In genomic region chr6:160069459-160069858, GRCh38 we compare ENCODE assay signal across 16 cellular contexts. TPM values are rescaled to one million over a fixed set of nuclear protein-coding genes. Genes with fewer than 3 reads are reported as not detected.
A peak's percentile ranks its signal among the peaks of the same experiment; 100 is the strongest.
DNase-seq lines count a peak whose midpoint lies in the region; ATAC-seq and TF ChIP-seq lines count a peak whose summit lies in the region.
"Had no signal": no experiment of that assay in that cellular context is flagged by ENCODE, and none has a peak within 500 bp of the region (broad histone marks: within the 10 kb centered on the region; RNA-seq: fewer than 3 reads in every experiment).

No MANE protein-coding gene starts in this region.

- peaks cover 27% of the 10 kb centered on the region for H3K4me1 Mint-ChIP-seq in T-helper 17 cell

- H3K36me3 ChIP-seq in SK-N-SH (replicated peaks in 1 of 2; ENCODE audit: control insufficient read depth in 1 of 2, insufficient read depth in 2 of 2, low read length in 1 of 2): peaks cover 22 to 82% of the 10 kb centered on the region in 2 experiments

- ATAC-seq in GM18505 (IDR thresholded peaks at IDR 0.05; ENCODE audit: unreplicated experiment) (peak; percentile 24), GM19372 (IDR thresholded peaks at IDR 0.05; ENCODE audit: low read depth, unreplicated experiment) (peak; percentile 6), HG02885 (IDR thresholded peaks at IDR 0.05; ENCODE audit: poor library complexity, unreplicated experiment) (peak; percentile 15), T-helper 17 cell (no peak), GM19324 (IDR thresholded peaks at IDR 0.05; ENCODE audit: low FRiP score, unreplicated experiment) (no peak)

- H3K27ac Mint-ChIP-seq in T-helper 17 cell: peak overlapping the region; percentile 68

- WGBS in SK-N-SH (ENCODE audit: low lambda C conversion rate): 88% methylated on average over 7 of the region's 7 CpGs

- no peaks in the 10 kb centered on the region for H3K9me2 ChIP-seq in SK-N-SH

- H3K79me2 ChIP-seq in SK-N-SH (ENCODE audit: insufficient read depth): no peaks in the 10 kb centered on the region

- H3K9me3 ChIP-seq in T-helper 17 cell (ENCODE audit: control insufficient read depth, low read length, poor library complexity, severe bottlenecking) (no peaks in the 10 kb centered on the region), SK-N-SH (no peaks in the 10 kb centered on the region)

- no peak overlapping the region for H3K27ac ChIP-seq in SK-N-SH (ENCODE audit: low read depth in 2 of 2, low read length in 1 of 2)
- H3K27ac ChIP-seq: neutrophil had no signal

- CTCF ChIA-PET in SK-N-SH (lab: Yijun Ruan, JAX): interaction anchor here (0.9 to 1.6 kb wide), 2 partner anchors 19 to 28 kb away, joined by 3 to 4 read pairs; no protein-coding TSS in a partner anchor

- H2AFZ ChIP-seq in SK-N-SH (ENCODE audit: low read depth): no peak overlapping the region

- H3K27me3 Mint-ChIP-seq in T-helper 17 cell: no peaks in the 10 kb centered on the region

- TF ChIP-seq EP300 in SK-N-SH (IDR thresholded peaks at IDR 0.05; ENCODE audit: borderline replicate concordance in 1 of 2, low read depth in 1 of 2, low read length in 1 of 2): no peak

- H3K4me2 ChIP-seq in SK-N-SH: no peak overlapping the region

- H3K4me3 ChIP-seq in SK-N-SH (ENCODE audit: low read depth in 2 of 2, low read length in 1 of 2): no peak overlapping the region

- TF ChIP-seq POLR2A in GM18505 (IDR thresholded peaks at IDR 0.05; ENCODE audit: borderline replicate concordance, extremely low read depth, insufficient read depth, insufficient read length): no peak

- H3K4me1 ChIP-seq in SK-N-SH (ENCODE audit: control insufficient read depth in 1 of 2, insufficient read depth in 2 of 2, low read depth in 1 of 2, low read length in 1 of 2): no peaks in the 10 kb centered on the region

- H3K9ac ChIP-seq in SK-N-SH: no peak overlapping the region

- no peak for TF ChIP-seq RAD21 in SK-N-SH (IDR thresholded peaks at IDR 0.05; ENCODE audit: low read length)

- H3K36me3 Mint-ChIP-seq in T-helper 17 cell (ENCODE audit: low read depth): peaks cover 26% of the 10 kb centered on the region

- H3F3A ChIP-seq in SK-N-SH (replicated peaks; ENCODE audit: insufficient read depth): no peaks in the 10 kb centered on the region

- H3K27me3 ChIP-seq in SK-N-SH (ENCODE audit: insufficient read depth): no peaks in the 10 kb centered on the region
- H3K27me3 ChIP-seq: neutrophil had no signal

- POLR2A ChIA-PET in SK-N-SH (lab: Yijun Ruan, JAX): no interaction called here

- no peak for TF ChIP-seq CTCF in SK-N-SH (IDR thresholded peaks at IDR 0.05)

- no peak for DNase-seq in T-helper 17 cell
- DNase-seq in NCI-H345 (lab: John Stamatoyannopoulos, UW): no peak
- DNase-seq in SK-N-SH: no peak
- DNase-seq in hypothalamus (lab: John Stamatoyannopoulos, UW): no peak
- DNase-seq: amniotic stem cell, Calu3, dermis blood vessel endothelial cell, foreskin fibroblast, left colon, NCI-H1105, NCI-H510A had no signal

- peak overlapping the region; percentile 73 for H3K4me3 Mint-ChIP-seq in T-helper 17 cell

- no peaks in the 10 kb centered on the region for H4K20me1 ChIP-seq in SK-N-SH (ENCODE audit: insufficient read depth)

TF ChIP-seq in SK-N-SH, 30 proteins besides CTCF, POLR2A, EP300 and RAD21:
- TF ChIP-seq REST (IDR thresholded peaks at IDR 0.05; ENCODE audit: low read depth, low read length) (no peak), RXRA (IDR thresholded peaks at IDR 0.05; ENCODE audit: borderline replicate concordance, low read depth) (no peak), YY1 (IDR thresholded peaks at IDR 0.05; ENCODE audit: low read depth) (no peak), MXI1 (IDR thresholded peaks at IDR 0.05; ENCODE audit: low read depth, low read length) (no peak), SMC3 (IDR thresholded peaks at IDR 0.05; ENCODE audit: low read depth, low read length) (no peak), ELF1 (IDR thresholded peaks at IDR 0.05) (no peak), RCOR1 (IDR thresholded peaks at IDR 0.05; ENCODE audit: low read length) (no peak), CHD2 (IDR thresholded peaks at IDR 0.05; ENCODE audit: low read length, partially characterized antibody) (no peak), TCF12 (IDR thresholded peaks at IDR 0.05) (no peak), SIN3A (IDR thresholded peaks at IDR 0.05; ENCODE audit: borderline replicate concordance, low read depth, low read length) (no peak), MAX (IDR thresholded peaks at IDR 0.05; ENCODE audit: low read depth) (no peak), USF2 (IDR thresholded peaks at IDR 0.05; ENCODE audit: borderline replicate concordance, low read depth, low read length) (no peak)

RNA-seq across cellular contexts. Expression of gene SLC22A1, which starts 52.2 kb away (rescaled TPM):
- under 1 TPM; 0.21 to 0.45 TPM for total RNA-seq in T-helper 17 cell
- polyA plus RNA-seq in SK-N-SH (2012; rRNA removed): 0.10 and 0.20 TPM in 2 replicates
- 0.12 and 0.17 TPM in 2 replicates for polyA plus RNA-seq in SK-N-SH (2012; cell fraction: cytosol; rRNA removed)
- polyA plus RNA-seq in SK-N-SH (2012; cell fraction: nucleus; rRNA removed): 0.62 and 2.6 TPM in 2 replicates

Comparison
In these comparisons a context has a peak if more than half of its experiments do, and no peak if none do; other contexts are left out.
1. ATAC-seq: peak in GM18505 (single experiment), GM19372 (single experiment) and HG02885 (single experiment); none in T-helper 17 cell (single experiment) and GM19324 (single experiment).